ENCODE assay signal across 1 cellular context in the genomic region with DNA sequence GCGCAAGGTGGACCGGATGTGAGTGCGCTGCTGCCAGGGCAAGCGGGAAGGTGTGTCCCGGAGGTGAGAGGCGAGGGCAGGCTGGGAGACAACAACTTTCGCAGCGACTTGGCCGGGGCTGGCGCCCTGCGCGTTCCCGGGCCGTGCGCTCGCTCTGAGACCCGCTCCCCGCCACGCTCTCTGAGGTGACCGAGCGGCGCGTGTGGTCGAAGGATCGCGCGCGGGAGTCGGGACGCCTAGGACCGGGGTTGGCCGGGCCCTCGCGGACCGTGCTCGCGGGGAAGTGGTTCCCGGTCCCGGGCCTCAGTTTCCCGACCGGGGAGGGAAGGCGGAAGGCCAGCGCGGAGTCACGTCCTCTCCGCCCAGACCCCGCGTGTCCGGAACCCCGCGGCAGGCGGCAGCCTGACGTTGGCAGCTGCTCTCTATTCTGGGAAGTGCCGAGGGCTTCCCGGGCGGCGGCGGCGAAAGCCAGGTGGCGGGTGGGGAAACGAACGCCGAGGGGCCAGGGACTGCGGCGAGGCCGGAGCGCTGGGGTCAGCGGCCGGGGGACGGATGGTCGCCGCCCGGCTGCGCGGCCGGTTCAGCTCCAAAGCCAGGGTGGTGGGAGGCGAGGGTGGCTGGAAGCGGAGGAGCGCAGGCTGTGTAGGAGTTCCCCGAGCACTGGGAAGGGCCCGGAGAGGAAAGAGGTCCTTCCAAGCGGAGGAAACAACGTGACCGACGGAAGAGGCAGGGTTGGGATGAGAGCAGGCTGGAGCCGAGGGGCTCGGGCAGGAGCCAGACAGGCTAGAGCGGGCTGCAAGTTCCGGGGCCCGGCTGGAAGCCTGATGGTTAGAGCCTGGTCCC.
TF ChIP-seq lines count a peak whose summit lies in the region.

No MANE protein-coding gene starts in this region.

TF ChIP-seq in HepG2, 621 proteins besides CTCF, POLR2A, EP300 and RAD21 (continued from another document and continues in another):
- TF ChIP-seq, protein P1, sequence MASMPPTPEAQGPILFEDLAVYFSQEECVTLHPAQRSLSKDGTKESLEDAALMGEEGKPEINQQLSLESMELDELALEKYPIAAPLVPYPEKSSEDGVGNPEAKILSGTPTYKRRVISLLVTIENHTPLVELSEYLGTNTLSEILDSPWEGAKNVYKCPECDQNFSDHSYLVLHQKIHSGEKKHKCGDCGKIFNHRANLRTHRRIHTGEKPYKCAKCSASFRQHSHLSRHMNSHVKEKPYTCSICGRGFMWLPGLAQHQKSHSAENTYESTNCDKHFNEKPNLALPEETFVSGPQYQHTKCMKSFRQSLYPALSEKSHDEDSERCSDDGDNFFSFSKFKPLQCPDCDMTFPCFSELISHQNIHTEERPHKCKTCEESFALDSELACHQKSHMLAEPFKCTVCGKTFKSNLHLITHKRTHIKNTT (CRISPR knock-in tag; IDR thresholded peaks at IDR 0.05): no peak
- TF ChIP-seq PHF21A (CRISPR knock-in tag; IDR thresholded peaks at IDR 0.05) (0 out of 2 replicates have a peak, but pooled peaks have one; percentile 36), ZNF772 (CRISPR knock-in tag; IDR thresholded peaks at IDR 0.05) (peak; percentile 53; the same call in 1 of the 2 replicates), ZMYM3 (CRISPR knock-in tag; IDR thresholded peaks at IDR 0.05) (no peak), ZNF660 (CRISPR knock-in tag; IDR thresholded peaks at IDR 0.05; ENCODE audit: borderline replicate concordance, low read depth) (no peak), NR2F1 (CRISPR knock-in tag; IDR thresholded peaks at IDR 0.05) (no peak), NFRKB (IDR thresholded peaks at IDR 0.05) (no peak), RORA (CRISPR knock-in tag; IDR thresholded peaks at IDR 0.05) (no peak), ZNF510 (CRISPR knock-in tag; IDR thresholded peaks at IDR 0.05; ENCODE audit: low read depth) (no peak), GLI4 (CRISPR knock-in tag; IDR thresholded peaks at IDR 0.05; ENCODE audit: borderline replicate concordance) (no peak), ZNF501 (CRISPR knock-in tag; IDR thresholded peaks at IDR 0.05) (peak; percentile 83), SOX6 (IDR thresholded peaks at IDR 0.05) (no peak), SOX6 (CRISPR knock-in tag; IDR thresholded peaks at IDR 0.05) (no peak; the same call in none of the 2 replicates), ZNF569 (CRISPR knock-in tag; IDR thresholded peaks at IDR 0.05; ENCODE audit: borderline replicate concordance) (no peak), ZNF383 (CRISPR knock-in tag; IDR thresholded peaks at IDR 0.05; ENCODE audit: borderline replicate concordance) (no peak), ZNF556 (CRISPR knock-in tag; IDR thresholded peaks at IDR 0.05; ENCODE audit: borderline replicate concordance) (peak; percentile 26; the same call in 1 of the 2 replicates), ZNF329 (CRISPR knock-in tag; IDR thresholded peaks at IDR 0.05; ENCODE audit: low read depth) (0 out of 2 replicates have a peak, but pooled peaks have one; percentile 14), ZBTB8A (CRISPR knock-in tag; IDR thresholded peaks at IDR 0.05; ENCODE audit: borderline replicate concordance, low read depth) (no peak), SCMH1 (CRISPR knock-in tag; IDR thresholded peaks at IDR 0.05; ENCODE audit: borderline replicate concordance) (no peak), SRSF9 (IDR thresholded peaks at IDR 0.05; ENCODE audit: borderline replicate concordance, insufficient read depth, low read depth, low read length, poor library complexity, severe bottlenecking) (no peak), ZNF841 (CRISPR knock-in tag; IDR thresholded peaks at IDR 0.05; ENCODE audit: borderline replicate concordance) (no peak), ZNF274 (CRISPR knock-in tag; IDR thresholded peaks at IDR 0.05) (peak; percentile 82; the same call in 1 of the 2 replicates), ZNF737 (CRISPR knock-in tag; IDR thresholded peaks at IDR 0.05; ENCODE audit: borderline replicate concordance) (no peak), ZNF615 (CRISPR knock-in tag; IDR thresholded peaks at IDR 0.05; ENCODE audit: borderline replicate concordance) (no peak), ZBTB20 (CRISPR knock-in tag; IDR thresholded peaks at IDR 0.05; ENCODE audit: borderline replicate concordance, low read depth) (peak; percentile 59; the same call in 1 of the 2 replicates), PCBP1 (IDR thresholded peaks at IDR 0.05; ENCODE audit: borderline replicate concordance, low read depth, low read length) (no peak), ZNF550 (CRISPR knock-in tag; IDR thresholded peaks at IDR 0.05; ENCODE audit: borderline replicate concordance) (no peak), ISX (CRISPR knock-in tag; conservative IDR thresholded peaks at IDR 0.05) (no peak)
- TF ChIP-seq, protein P2, sequence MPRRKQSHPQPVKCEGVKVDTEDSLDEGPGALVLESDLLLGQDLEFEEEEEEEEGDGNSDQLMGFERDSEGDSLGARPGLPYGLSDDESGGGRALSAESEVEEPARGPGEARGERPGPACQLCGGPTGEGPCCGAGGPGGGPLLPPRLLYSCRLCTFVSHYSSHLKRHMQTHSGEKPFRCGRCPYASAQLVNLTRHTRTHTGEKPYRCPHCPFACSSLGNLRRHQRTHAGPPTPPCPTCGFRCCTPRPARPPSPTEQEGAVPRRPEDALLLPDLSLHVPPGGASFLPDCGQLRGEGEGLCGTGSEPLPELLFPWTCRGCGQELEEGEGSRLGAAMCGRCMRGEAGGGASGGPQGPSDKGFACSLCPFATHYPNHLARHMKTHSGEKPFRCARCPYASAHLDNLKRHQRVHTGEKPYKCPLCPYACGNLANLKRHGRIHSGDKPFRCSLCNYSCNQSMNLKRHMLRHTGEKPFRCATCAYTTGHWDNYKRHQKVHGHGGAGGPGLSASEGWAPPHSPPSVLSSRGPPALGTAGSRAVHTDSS (CRISPR knock-in tag; conservative IDR thresholded peaks at IDR 0.05): no peak
- TF ChIP-seq, protein P3, sequence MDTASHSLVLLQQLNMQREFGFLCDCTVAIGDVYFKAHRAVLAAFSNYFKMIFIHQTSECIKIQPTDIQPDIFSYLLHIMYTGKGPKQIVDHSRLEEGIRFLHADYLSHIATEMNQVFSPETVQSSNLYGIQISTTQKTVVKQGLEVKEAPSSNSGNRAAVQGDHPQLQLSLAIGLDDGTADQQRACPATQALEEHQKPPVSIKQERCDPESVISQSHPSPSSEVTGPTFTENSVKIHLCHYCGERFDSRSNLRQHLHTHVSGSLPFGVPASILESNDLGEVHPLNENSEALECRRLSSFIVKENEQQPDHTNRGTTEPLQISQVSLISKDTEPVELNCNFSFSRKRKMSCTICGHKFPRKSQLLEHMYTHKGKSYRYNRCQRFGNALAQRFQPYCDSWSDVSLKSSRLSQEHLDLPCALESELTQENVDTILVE (CRISPR knock-in tag; IDR thresholded peaks at IDR 0.05): no peak
- TF ChIP-seq, protein P4, sequence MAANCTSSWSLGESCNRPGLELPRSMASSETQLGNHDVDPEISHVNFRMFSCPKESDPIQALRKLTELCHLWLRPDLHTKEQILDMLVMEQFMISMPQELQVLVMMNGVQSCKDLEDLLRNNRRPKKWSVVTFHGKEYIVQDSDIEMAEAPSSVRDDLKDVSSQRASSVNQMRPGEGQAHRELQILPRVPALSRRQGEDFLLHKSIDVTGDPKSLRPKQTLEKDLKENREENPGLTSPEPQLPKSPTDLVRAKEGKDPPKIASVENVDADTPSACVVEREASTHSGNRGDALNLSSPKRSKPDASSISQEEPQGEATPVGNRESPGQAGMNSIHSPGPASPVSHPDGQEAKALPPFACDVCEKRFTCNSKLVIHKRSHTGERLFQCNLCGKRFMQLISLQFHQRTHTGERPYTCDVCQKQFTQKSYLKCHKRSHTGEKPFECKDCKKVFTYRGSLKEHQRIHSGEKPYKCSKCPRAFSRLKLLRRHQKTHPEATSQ (CRISPR knock-in tag; IDR thresholded peaks at IDR 0.05; ENCODE audit: borderline replicate concordance): no peak
- TF ChIP-seq, protein P5, sequence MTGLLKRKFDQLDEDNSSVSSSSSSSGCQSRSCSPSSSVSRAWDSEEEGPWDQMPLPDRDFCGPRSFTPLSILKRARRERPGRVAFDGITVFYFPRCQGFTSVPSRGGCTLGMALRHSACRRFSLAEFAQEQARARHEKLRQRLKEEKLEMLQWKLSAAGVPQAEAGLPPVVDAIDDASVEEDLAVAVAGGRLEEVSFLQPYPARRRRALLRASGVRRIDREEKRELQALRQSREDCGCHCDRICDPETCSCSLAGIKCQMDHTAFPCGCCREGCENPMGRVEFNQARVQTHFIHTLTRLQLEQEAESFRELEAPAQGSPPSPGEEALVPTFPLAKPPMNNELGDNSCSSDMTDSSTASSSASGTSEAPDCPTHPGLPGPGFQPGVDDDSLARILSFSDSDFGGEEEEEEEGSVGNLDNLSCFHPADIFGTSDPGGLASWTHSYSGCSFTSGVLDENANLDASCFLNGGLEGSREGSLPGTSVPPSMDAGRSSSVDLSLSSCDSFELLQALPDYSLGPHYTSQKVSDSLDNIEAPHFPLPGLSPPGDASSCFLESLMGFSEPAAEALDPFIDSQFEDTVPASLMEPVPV (CRISPR knock-in tag; IDR thresholded peaks at IDR 0.05): no peak; the same call in none of the 2 replicates
- TF ChIP-seq, protein P6, sequence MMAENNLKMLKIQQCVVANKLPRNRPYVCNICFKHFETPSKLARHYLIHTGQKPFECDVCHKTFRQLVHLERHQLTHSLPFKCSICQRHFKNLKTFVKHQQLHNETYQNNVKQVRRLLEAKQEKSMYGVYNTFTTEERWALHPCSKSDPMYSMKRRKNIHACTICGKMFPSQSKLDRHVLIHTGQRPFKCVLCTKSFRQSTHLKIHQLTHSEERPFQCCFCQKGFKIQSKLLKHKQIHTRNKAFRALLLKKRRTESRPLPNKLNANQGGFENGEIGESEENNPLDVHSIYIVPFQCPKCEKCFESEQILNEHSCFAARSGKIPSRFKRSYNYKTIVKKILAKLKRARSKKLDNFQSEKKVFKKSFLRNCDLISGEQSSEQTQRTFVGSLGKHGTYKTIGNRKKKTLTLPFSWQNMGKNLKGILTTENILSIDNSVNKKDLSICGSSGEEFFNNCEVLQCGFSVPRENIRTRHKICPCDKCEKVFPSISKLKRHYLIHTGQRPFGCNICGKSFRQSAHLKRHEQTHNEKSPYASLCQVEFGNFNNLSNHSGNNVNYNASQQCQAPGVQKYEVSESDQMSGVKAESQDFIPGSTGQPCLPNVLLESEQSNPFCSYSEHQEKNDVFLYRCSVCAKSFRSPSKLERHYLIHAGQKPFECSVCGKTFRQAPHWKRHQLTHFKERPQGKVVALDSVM (CRISPR knock-in tag; IDR thresholded peaks at IDR 0.05): no peak
- TF ChIP-seq, protein P7, sequence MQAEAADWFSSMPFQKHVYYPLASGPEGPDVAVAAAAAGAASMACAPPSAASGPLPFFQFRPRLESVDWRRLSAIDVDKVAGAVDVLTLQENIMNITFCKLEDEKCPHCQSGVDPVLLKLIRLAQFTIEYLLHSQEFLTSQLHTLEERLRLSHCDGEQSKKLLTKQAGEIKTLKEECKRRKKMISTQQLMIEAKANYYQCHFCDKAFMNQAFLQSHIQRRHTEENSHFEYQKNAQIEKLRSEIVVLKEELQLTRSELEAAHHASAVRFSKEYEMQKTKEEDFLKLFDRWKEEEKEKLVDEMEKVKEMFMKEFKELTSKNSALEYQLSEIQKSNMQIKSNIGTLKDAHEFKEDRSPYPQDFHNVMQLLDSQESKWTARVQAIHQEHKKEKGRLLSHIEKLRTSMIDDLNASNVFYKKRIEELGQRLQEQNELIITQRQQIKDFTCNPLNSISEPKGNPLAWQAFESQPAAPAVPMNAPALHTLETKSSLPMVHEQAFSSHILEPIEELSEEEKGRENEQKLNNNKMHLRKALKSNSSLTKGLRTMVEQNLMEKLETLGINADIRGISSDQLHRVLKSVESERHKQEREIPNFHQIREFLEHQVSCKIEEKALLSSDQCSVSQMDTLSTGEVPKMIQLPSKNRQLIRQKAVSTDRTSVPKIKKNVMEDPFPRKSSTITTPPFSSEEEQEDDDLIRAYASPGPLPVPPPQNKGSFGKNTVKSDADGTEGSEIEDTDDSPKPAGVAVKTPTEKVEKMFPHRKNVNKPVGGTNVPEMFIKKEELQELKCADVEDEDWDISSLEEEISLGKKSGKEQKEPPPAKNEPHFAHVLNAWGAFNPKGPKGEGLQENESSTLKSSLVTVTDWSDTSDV (CRISPR knock-in tag; IDR thresholded peaks at IDR 0.05): peak; percentile 20; the same call in 1 of the 2 replicates
- TF ChIP-seq, protein P8, sequence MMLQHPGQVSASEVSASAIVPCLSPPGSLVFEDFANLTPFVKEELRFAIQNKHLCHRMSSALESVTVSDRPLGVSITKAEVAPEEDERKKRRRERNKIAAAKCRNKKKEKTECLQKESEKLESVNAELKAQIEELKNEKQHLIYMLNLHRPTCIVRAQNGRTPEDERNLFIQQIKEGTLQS (CRISPR knock-in tag; IDR thresholded peaks at IDR 0.05): no peak
- TF ChIP-seq, protein P9, sequence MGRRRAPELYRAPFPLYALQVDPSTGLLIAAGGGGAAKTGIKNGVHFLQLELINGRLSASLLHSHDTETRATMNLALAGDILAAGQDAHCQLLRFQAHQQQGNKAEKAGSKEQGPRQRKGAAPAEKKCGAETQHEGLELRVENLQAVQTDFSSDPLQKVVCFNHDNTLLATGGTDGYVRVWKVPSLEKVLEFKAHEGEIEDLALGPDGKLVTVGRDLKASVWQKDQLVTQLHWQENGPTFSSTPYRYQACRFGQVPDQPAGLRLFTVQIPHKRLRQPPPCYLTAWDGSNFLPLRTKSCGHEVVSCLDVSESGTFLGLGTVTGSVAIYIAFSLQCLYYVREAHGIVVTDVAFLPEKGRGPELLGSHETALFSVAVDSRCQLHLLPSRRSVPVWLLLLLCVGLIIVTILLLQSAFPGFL (CRISPR knock-in tag; IDR thresholded peaks at IDR 0.05): no peak
- TF ChIP-seq, protein P10, sequence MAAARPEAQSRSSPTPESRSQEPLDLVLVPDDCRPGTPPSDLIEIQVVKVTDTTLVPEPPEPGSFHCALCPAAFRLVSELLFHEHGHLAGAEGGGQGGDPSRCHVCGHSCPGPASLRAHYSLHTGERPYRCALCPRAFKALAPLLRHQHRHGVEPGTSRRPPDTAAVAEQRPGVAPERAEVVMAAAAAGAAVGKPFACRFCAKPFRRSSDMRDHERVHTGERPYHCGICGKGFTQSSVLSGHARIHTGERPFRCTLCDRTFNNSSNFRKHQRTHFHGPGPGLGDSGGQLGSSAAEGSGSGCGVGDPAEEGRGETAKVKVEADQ (CRISPR knock-in tag; IDR thresholded peaks at IDR 0.05; ENCODE audit: borderline replicate concordance): no peak
- TF ChIP-seq, protein P11, sequence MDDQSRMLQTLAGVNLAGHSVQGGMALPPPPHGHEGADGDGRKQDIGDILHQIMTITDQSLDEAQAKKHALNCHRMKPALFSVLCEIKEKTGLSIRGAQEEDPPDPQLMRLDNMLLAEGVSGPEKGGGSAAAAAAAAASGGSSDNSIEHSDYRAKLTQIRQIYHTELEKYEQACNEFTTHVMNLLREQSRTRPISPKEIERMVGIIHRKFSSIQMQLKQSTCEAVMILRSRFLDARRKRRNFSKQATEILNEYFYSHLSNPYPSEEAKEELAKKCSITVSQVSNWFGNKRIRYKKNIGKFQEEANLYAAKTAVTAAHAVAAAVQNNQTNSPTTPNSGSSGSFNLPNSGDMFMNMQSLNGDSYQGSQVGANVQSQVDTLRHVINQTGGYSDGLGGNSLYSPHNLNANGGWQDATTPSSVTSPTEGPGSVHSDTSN (CRISPR knock-in tag; IDR thresholded peaks at IDR 0.05; ENCODE audit: borderline replicate concordance): no peak
